ENCODE assay signal across 8 cellular contexts in genomic region chr9:97633859-97634485, GRCh38. TPM values are rescaled to one million over a fixed set of nuclear protein-coding genes. Genes with fewer than 3 reads are reported as not detected.
A peak's percentile ranks its signal among the peaks of the same experiment; 100 is the strongest.
DNase-seq lines count a peak whose midpoint lies in the region; ATAC-seq and TF ChIP-seq lines count a peak whose summit lies in the region.

No MANE protein-coding gene starts in this region.

- POLR2A ChIA-PET in Caco-2 (lab: Charles Lee), result interaction anchor here (0.6 to 1.9 kb wide), 10 partner anchors 12 to 777 kb away, joined by 3 to 15 read pairs (median 8); partner anchors contain the start of genes ANP32B, TBC1D2, TMOD1 and XPA

- H3K27me3 ChIP-seq in Caco-2 (replicated peaks; ENCODE audit: control insufficient read depth, insufficient read depth, low read length) (no peaks in the 10 kb centered on the region), parathyroid adenoma (ENCODE audit: control insufficient read depth, insufficient read depth, low read length) (no peaks in the 10 kb centered on the region)

- H2AFZ ChIP-seq in parathyroid adenoma, result peak overlapping the region; percentile 81

- CTCF ChIA-PET in Caco-2 (lab: Charles Lee), result interaction anchor here (0.6 to 2.5 kb wide), 7 partner anchors 18 to 1289 kb away, joined by 3 to 12 read pairs (median 4); partner anchors contain the start of gene NANS

- peaks cover 11% of the 10 kb centered on the region for H3K4me1 Mint-ChIP-seq in Caco-2 (ENCODE audit: low read depth, unreplicated experiment)
- peaks cover 44% of the 10 kb centered on the region for H3K4me1 Mint-ChIP-seq in T-helper 2 cell treated with Interferon-gamma antibody and Interleukin-4, amounts not matched to agents 5 μg/mL and 100 μg/mL, for 36 hours (ENCODE audit: low read depth)

- peak overlapping the region; percentile 99 for H3K27ac ChIP-seq in parathyroid adenoma

- H3K4me3 Mint-ChIP-seq in Caco-2 (ENCODE audit: unreplicated experiment), result peak overlapping the region; percentile 95
- H3K4me3 Mint-ChIP-seq in T-helper 2 cell treated with Interferon-gamma antibody and Interleukin-4, amounts not matched to agents 5 μg/mL and 100 μg/mL, for 36 hours, result peak overlapping the region; percentile 95

- no peaks in the 10 kb centered on the region for H3K9me3 Mint-ChIP-seq in Caco-2 (ENCODE audit: unreplicated experiment)
- no peaks in the 10 kb centered on the region for H3K9me3 Mint-ChIP-seq in T-helper 2 cell treated with Interferon-gamma antibody and Interleukin-4, amounts not matched to agents 5 μg/mL and 100 μg/mL, for 36 hours

- H3K4me3 ChIP-seq in Caco-2 (ENCODE audit: low read depth, low read length), result peak overlapping the region; percentile 99
- peak overlapping the region; percentile 83 for H3K4me3 ChIP-seq in fibroblast of pulmonary artery (replicated peaks; ENCODE audit: low read depth, low read length)
- H3K4me3 ChIP-seq in parathyroid adenoma (ENCODE audit: low read depth, low read length), result peak overlapping the region; percentile 89

- H3K27me3 Mint-ChIP-seq in Caco-2 (ENCODE audit: insufficient read depth, unreplicated experiment), result no peaks in the 10 kb centered on the region
- no peaks in the 10 kb centered on the region for H3K27me3 Mint-ChIP-seq in T-helper 2 cell treated with Interferon-gamma antibody and Interleukin-4, amounts not matched to agents 5 μg/mL and 100 μg/mL, for 36 hours (ENCODE audit: low read depth)

- H3K36me3 Mint-ChIP-seq in Caco-2 (ENCODE audit: insufficient read depth, unreplicated experiment), result peaks cover 29% of the 10 kb centered on the region
- peaks cover 14% of the 10 kb centered on the region for H3K36me3 Mint-ChIP-seq in T-helper 2 cell treated with Interferon-gamma antibody and Interleukin-4, amounts not matched to agents 5 μg/mL and 100 μg/mL, for 36 hours (ENCODE audit: low read depth)

- ATAC-seq in HG02571 (IDR thresholded peaks at IDR 0.05; ENCODE audit: unreplicated experiment) (peak; percentile 2), GM18858 (IDR thresholded peaks at IDR 0.05; ENCODE audit: unreplicated experiment) (no peak)

- peak overlapping the region; percentile 28 for H3K9ac ChIP-seq in parathyroid adenoma

- peak overlapping the region; percentile 89 for H3K4me2 ChIP-seq in parathyroid adenoma (ENCODE audit: low read length)

- no TSS peak for BruUV-seq in Caco-2 (replicated peaks; lab: Mats Ljungman, UMichigan)

- H3K9me3 ChIP-seq in Caco-2, result no peaks in the 10 kb centered on the region
- no peaks in the 10 kb centered on the region for H3K9me3 ChIP-seq in parathyroid adenoma (ENCODE audit: control insufficient read depth, low read length)

- intact Hi-C loops in Caco-2 (cut with micrococcal nuclease; ENCODE audit: unreplicated experiment), result loop anchor here (2.0 to 5.0 kb wide), 2 partner anchors 63 to 353 kb away; partner anchors contain the start of gene XPA

- TF ChIP-seq CTCF in Caco-2 (IDR thresholded peaks at IDR 0.05; ENCODE audit: insufficient read depth in 1 of 2, low read depth in 1 of 2, low read length in 1 of 2, severe bottlenecking in 1 of 2, unreplicated experiment in 1 of 2) (no peak), fibroblast of pulmonary artery (IDR thresholded peaks at IDR 0.05; ENCODE audit: low read length, missing control alignments) (no peak), parathyroid adenoma (IDR thresholded peaks at IDR 0.05) (no peak)

- peak overlapping the region; percentile 100 for H3K27ac Mint-ChIP-seq in Caco-2 (ENCODE audit: unreplicated experiment)
- H3K27ac Mint-ChIP-seq in T-helper 2 cell treated with Interferon-gamma antibody and Interleukin-4, amounts not matched to agents 5 μg/mL and 100 μg/mL, for 36 hours, result peak overlapping the region; percentile 99

- H3K4me1 ChIP-seq in Caco-2, result peaks cover 5% of the 10 kb centered on the region
- peaks cover 10% of the 10 kb centered on the region for H3K4me1 ChIP-seq in parathyroid adenoma

- DNase-seq in Caco-2, result no peak
- DNase-seq in T-helper 2 cell treated with Interferon-gamma antibody and Interleukin-4, amounts not matched to agents 5 μg/mL and 100 μg/mL, for 36 hours (ENCODE audit: low spot score), result no peak
- DNase-seq in fibroblast of pulmonary artery (ENCODE audit: low read depth), result no peak
- DNase-seq in NCI-H1436 treated with DMSO at 0.1 percent for 48 hours (lab: John Stamatoyannopoulos, UW), result no peak
- no peak for DNase-seq in UCSD-AML1 (lab: John Stamatoyannopoulos, UW; ENCODE audit: unreplicated experiment)

- H3K36me3 ChIP-seq in Caco-2 (ENCODE audit: control insufficient read depth, insufficient read depth, low read length) (no peaks in the 10 kb centered on the region), parathyroid adenoma (ENCODE audit: control insufficient read depth, insufficient read depth, low read length) (no peaks in the 10 kb centered on the region)

- H3K79me2 ChIP-seq in parathyroid adenoma, result peaks cover 28% of the 10 kb centered on the region

RNA-seq across cellular contexts. Expression of gene NCBP1, which starts 0.4 kb away (rescaled TPM):
- 59.7 and 66.9 TPM in 2 replicates for total RNA-seq in Caco-2 (2022)

RNA-seq across cellular contexts. Expression of gene TSTD2, which starts 0.8 kb away (rescaled TPM):
- 20.7 and 21.4 TPM in 2 replicates for total RNA-seq in Caco-2 (2022)
